Comparison of ENCODE assay signal across 8 cellular contexts in the genomic region with DNA sequence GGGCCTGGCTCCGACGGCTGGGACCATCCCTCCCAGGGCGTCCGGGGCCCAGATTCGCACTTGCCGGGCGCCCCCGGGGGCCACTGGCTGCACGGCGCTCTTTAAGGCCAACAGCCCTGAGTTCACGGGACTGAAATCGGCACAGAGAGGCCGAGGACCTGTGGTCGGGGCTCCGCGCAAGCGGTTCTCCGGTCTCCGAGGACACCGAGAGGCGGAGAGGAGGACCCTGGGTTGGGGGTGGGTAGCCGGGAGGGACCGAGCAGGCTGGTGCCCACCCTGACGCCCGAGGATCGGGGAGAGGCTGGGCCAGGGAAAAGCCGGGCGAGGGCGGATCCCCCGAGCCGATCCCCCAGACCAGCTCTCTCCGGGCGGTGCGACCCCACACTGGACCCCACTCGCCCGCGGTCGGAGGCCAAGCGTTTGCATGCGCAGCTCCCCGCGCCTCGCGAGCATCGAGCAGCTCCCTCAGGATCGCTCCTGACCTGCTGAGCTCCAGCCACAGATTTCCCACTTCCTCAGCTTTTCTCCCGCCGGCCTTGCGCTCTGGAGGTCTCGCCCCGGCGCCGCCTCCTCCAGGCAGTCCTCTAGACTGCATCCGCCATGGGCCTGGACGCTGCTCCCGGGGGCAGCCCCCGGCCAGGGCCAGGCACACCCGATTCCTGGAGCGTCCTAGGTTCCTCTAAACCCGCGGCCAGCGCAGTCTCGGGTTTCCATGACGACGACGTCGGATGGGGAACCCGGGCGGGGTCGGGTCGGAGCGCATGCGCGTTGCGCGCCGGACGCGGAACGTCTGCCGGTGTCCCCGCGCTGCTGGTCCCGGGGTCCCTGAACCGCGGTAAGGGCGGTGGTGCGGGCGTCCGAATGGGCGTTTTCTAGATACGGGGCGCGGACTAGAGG. TPM values are rescaled to one million over a fixed set of nuclear protein-coding genes. Genes with fewer than 3 reads are reported as not detected.
DNase-seq lines count a peak whose midpoint lies in the region; ATAC-seq, FAIRE-seq and TF ChIP-seq lines count a peak whose summit lies in the region.

No MANE protein-coding gene starts in this region.

- DNase-seq in A172 (ENCODE audit: low spot score) = peak; percentile 56
- DNase-seq in GM18507 (ENCODE audit: extremely low spot score, insufficient read length, low read depth) = peak; percentile 92
- DNase-seq in activated T-cell treated with anti-CD3 and anti-CD28 coated beads for 24 hours (ENCODE audit: low read depth) = peak; percentile 81
- peak; percentile 80 for DNase-seq in mucosa of gallbladder (ENCODE audit: low spot score)
- peak; percentile 84 to 90 for DNase-seq in stimulated activated CD8-positive, alpha-beta memory T cell treated with anti-CD3 and anti-CD28 coated beads, Interleukin-2, amount 100 ng/mL, for 48 hours (ENCODE audit: low read depth in 2 of 2)

- no peaks in the 10 kb centered on the region for H3K9me3 ChIP-seq in OCI-LY1 (ENCODE audit: low read length)
- H3K9me3 ChIP-seq in esophagus (ENCODE audit: control insufficient read depth in 2 of 2, insufficient read depth in 1 of 2, low read depth in 1 of 2, low read length in 1 of 2) = no peaks in the 10 kb centered on the region

- peak; percentile 78 for ATAC-seq in HG03432 (IDR thresholded peaks at IDR 0.05; ENCODE audit: unreplicated experiment)

- H3K27me3 ChIP-seq in OCI-LY1 (ENCODE audit: insufficient read depth, low read length) (no peaks in the 10 kb centered on the region; the same call in 1 of the 2 replicates), esophagus (ENCODE audit: control insufficient read depth in 1 of 2, insufficient read depth in 2 of 2, low read length in 2 of 2) (peaks cover 0 to 18% of the 10 kb centered on the region in 2 donors)

- H3K4me3 ChIP-seq in OCI-LY1 (ENCODE audit: low read depth, low read length, poor library complexity, severe bottlenecking) (peak overlapping the region; percentile 51), esophagus (ENCODE audit: low read depth in 1 of 2, low read length in 2 of 2) (peak overlapping the region; percentile 58 to 66)

- H3K9ac ChIP-seq in OCI-LY1 (ENCODE audit: low read length) = no peak overlapping the region

- H3K9me2 ChIP-seq in OCI-LY1 (ENCODE audit: low read depth, low read length) = no peaks in the 10 kb centered on the region

- H3K36me3 ChIP-seq in OCI-LY1 (ENCODE audit: insufficient read depth, low read length) = no peaks in the 10 kb centered on the region
- H3K36me3 ChIP-seq in esophagus (ENCODE audit: control insufficient read depth in 2 of 2, insufficient read depth in 2 of 2, low read length in 1 of 2) = no peaks in the 10 kb centered on the region

- no peak overlapping the region for H2AFZ ChIP-seq in OCI-LY1 (ENCODE audit: low read length)

- no peak overlapping the region for H3K27ac ChIP-seq in OCI-LY1 (ENCODE audit: low read depth, low read length, poor library complexity, severe bottlenecking)
- no peak overlapping the region for H3K27ac ChIP-seq in esophagus (ENCODE audit: low read depth in 2 of 2, low read length in 1 of 2)

- no peaks in the 10 kb centered on the region for H3K79me2 ChIP-seq in OCI-LY1 (ENCODE audit: insufficient read depth, low read length)

- no peaks in the 10 kb centered on the region for H4K20me1 ChIP-seq in OCI-LY1 (ENCODE audit: insufficient read depth, low read length)

- WGBS in esophagus, 2 donors = 1% methylated on average over 75 to 94 of the region's 94 CpGs

- H3F3A ChIP-seq in OCI-LY1 (ENCODE audit: insufficient read depth, low read length) = no peaks in the 10 kb centered on the region

- TF ChIP-seq CTCF in OCI-LY1 (IDR thresholded peaks at IDR 0.05; ENCODE audit: low read length) = no peak

- H3K4me1 ChIP-seq in OCI-LY1 (ENCODE audit: insufficient read depth, low read length, severe bottlenecking) (no peaks in the 10 kb centered on the region), esophagus (ENCODE audit: control insufficient read depth in 2 of 2, insufficient read depth in 2 of 2, low read length in 1 of 2) (peaks cover 10 to 12% of the 10 kb centered on the region in 2 donors)

- H3K4me2 ChIP-seq in OCI-LY1 (ENCODE audit: low read length) = peak overlapping the region; percentile 39; the same call in 1 of the 2 replicates

- peak; percentile 84 for FAIRE-seq in GM18507 (lab: Jason Lieb, UNC)

RNA-seq across cellular contexts. Expression of a gene that starts 17.6 kb away (rescaled TPM):
- total RNA-seq in A172 (2014; rRNA removed; shearing (Covaris generic)) = 4.8 and 5.5 TPM in 2 replicates
- under 1 TPM in 1 of 2 donors, not detected in 1; 0.02 TPM for polyA plus RNA-seq in esophagus
- total RNA-seq in mucosa of gallbladder = 0.40 TPM

RNA-seq across cellular contexts. Expression of a gene that starts 32.7 kb away (rescaled TPM):
- total RNA-seq in A172 (2014; rRNA removed; shearing (Covaris generic)) = 18.1 and 20.5 TPM in 2 replicates
- polyA plus RNA-seq in esophagus = 10 to 100 TPM; 27.1 to 35.4 TPM
- 34.2 TPM for total RNA-seq in mucosa of gallbladder
